In the genomic region with DNA sequence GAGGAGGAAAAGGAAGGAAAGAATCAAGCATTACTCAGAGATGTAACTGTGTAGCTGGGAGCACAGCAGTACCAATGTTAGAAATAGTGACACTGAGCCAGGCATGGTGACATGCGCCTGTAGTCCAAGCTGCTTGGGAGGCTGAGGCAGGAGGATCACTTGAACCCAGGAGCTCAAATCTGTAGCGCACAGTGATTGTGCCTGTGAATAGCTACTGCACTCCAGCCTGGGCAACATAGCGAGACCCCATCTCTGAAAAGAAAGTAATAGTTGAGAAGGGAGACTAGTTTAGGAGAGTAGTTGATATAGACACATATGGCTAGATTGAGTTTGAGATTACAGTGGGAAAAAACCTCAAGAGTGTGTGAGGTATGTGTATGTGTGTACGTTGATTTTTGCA, we compare ENCODE assay signal across 30 cellular contexts.
"Had no signal": no experiment of that assay in that cellular context is flagged by ENCODE, and none has a peak within 500 bp of the region (broad histone marks: within the 10 kb centered on the region; RNA-seq: fewer than 3 reads in every experiment).

No MANE protein-coding gene starts in this region.

- H3K4me3 ChIP-seq: gastroesophageal sphincter, heart left ventricle, hepatocyte, lung, mucosa of descending colon, neural progenitor cell, prostate gland, right atrium auricular region, sigmoid colon, testis, tibial artery had no signal

- H3K4me1 ChIP-seq: neural progenitor cell, prostate gland, tibial artery had no signal

- H3K36me3 ChIP-seq: neural progenitor cell, prostate gland had no signal

- H3K9me3 Mint-ChIP-seq: endodermal cell; memory B cell; naive B cell; nephron; neural progenitor cell; stimulated activated memory B cell treated with anti-CD40 and anti-IgM and Interleukin-4, amounts not matched to agents 10 μg/mL and 1 μg/mL and 100 μg/mL, for 72 hours; type B pancreatic cell had no signal

- H3K4me1 Mint-ChIP-seq: neural progenitor cell had no signal

- H3K4me3 Mint-ChIP-seq: endodermal cell; memory B cell; naive B cell; nephron; neural progenitor cell; stimulated activated memory B cell treated with anti-CD40 and anti-IgM and Interleukin-4, amounts not matched to agents 10 μg/mL and 1 μg/mL and 100 μg/mL, for 72 hours; type B pancreatic cell had no signal

- ATAC-seq: esophagus mucosa; gastroesophageal sphincter; heart left ventricle; left lobe of liver; mucosa of descending colon; stimulated activated memory B cell treated with anti-CD40 and anti-IgM and Interleukin-4, amounts not matched to agents 10 μg/mL and 1 μg/mL and 100 μg/mL, for 72 hours; stimulated activated naive CD8-positive, alpha-beta T cell treated with anti-CD3 and anti-CD28 coated beads, Interleukin-15, Interleukin-2, amounts not matched to agents 100 U/mL and 50 U/mL, for 24 hours had no signal

- H3K27ac ChIP-seq: epithelial cell of prostate, gastroesophageal sphincter, hepatocyte, neural progenitor cell, prostate gland, right atrium auricular region, sigmoid colon, testis, tibial artery had no signal

- FAIRE-seq: colon, kidney, urothelium cell line had no signal

- H3K27me3 ChIP-seq: gastroesophageal sphincter, heart left ventricle, hepatocyte, neural progenitor cell, right atrium auricular region, sigmoid colon, testis, tibial artery had no signal

- H3K27ac Mint-ChIP-seq: endodermal cell; memory B cell; nephron; neural progenitor cell; stimulated activated memory B cell treated with anti-CD40 and anti-IgM and Interleukin-4, amounts not matched to agents 10 μg/mL and 1 μg/mL and 100 μg/mL, for 72 hours; type B pancreatic cell had no signal

- DNase-seq: effector CD8-positive, alpha-beta T cell; endodermal cell; foreskin fibroblast; heart left ventricle; kidney; mucosa of descending colon; naive B cell; nucleus accumbens; sigmoid colon; stimulated activated CD4-positive, alpha-beta T cell treated with anti-CD3 and anti-CD28 coated beads, Interleukin-2, amount 100 ng/mL, for 24 hours; stimulated activated CD4-positive, alpha-beta T cell treated with anti-CD3 and anti-CD28 coated beads, Interleukin-4, amount 100 ng/mL, for 24 hours; stimulated activated naive CD8-positive, alpha-beta T cell treated with anti-CD3 and anti-CD28 coated beads, Interleukin-15, Interleukin-2, amounts not matched to agents 100 U/mL and 50 U/mL, for 24 hours; substantia nigra; testis; tibial artery had no signal

- H3K27me3 Mint-ChIP-seq: memory B cell; naive B cell; stimulated activated memory B cell treated with anti-CD40 and anti-IgM and Interleukin-4, amounts not matched to agents 10 μg/mL and 1 μg/mL and 100 μg/mL, for 72 hours; type B pancreatic cell had no signal

- H3K9me3 ChIP-seq: gastroesophageal sphincter, heart left ventricle, mucosa of descending colon, prostate gland, right atrium auricular region, sigmoid colon, testis, tibial artery had no signal
